In the genomic region with DNA sequence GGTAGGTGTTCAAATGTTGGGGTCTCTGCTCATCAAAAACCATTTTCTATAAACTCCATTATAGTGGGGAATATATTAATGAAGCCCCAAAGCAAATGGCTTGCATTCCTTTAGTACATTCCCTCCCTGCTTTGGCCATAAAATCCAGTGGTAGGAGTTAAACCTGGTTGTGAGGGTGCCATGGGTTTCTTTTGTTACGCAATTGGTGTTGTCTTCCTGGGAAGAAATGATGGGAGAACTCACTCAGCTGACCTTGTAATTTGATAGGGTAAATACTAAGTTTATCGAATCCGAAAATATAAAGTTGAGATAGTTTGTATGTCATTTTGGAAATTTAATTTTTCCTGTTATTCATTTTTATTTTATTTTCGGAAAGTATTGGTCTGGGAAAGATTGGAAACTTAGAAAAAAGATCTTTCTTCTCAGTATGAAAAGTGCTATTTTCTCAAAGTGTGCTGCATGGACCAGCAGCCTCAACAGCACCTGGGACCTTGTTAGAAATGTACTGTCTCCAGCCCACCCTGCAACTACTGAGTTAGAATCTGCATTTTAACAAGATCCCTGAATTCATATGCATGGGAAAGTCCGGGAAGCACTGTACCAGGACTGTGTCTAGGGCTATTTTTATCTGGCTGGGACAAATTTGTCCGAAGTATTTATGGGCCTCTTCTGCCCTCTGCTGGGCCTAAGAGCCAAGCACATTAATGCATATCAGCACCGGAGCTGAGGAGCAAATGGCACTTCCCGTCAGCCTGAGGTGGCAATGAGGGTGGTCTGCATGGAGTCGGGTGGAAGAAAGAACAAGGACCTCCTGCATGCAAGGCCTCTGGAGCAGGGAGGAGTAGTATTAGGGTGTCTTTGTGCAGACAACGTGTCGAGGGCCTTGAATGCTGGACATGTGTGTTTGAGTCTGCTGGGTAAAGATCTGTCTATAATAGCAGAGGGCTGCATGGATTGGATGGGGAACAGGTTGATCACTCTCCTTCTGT, we compare ENCODE assay signal across 8 cellular contexts. TPM values are rescaled to one million over a fixed set of nuclear protein-coding genes. Genes with fewer than 3 reads are reported as not detected.
DNase-seq lines count a peak whose midpoint lies in the region; ATAC-seq and TF ChIP-seq lines count a peak whose summit lies in the region.

No MANE protein-coding gene starts in this region.

- no peaks in the 10 kb centered on the region for H3K79me2 ChIP-seq in neural progenitor cell (ENCODE audit: low read depth)

- H3K4me2 ChIP-seq in neural progenitor cell = no peak overlapping the region

- H3K4me1 ChIP-seq in HUES6 (ENCODE audit: control insufficient read depth, insufficient read depth, low read length) = no peaks in the 10 kb centered on the region; the same call in 1 of the 2 replicates
- no peaks in the 10 kb centered on the region for H3K4me1 ChIP-seq in Panc1 (ENCODE audit: control insufficient read depth, insufficient read depth, low read length)
- no peaks in the 10 kb centered on the region for H3K4me1 ChIP-seq in neural progenitor cell

- DNase-seq in D341Med (ENCODE audit: low spot score) (peak; percentile 73), Panc1 (ENCODE audit: low read depth, low spot score) (peak; percentile 56), fibroblast of the aortic adventitia (ENCODE audit: low read depth) (peak; percentile 82), neural progenitor cell (ENCODE audit: low spot score) (peak; percentile 88), stromal cell of bone marrow (ENCODE audit: low read depth) (peak; percentile 54), cortex of kidney (lab: John Stamatoyannopoulos, UW) (no peak)
- DNase-seq in activated T-cell treated with anti-CD3 and anti-CD28 coated beads, Interleukin-2, amount 50 U/mL, for 48 hours = peak; percentile 57 to 62

- H3K27me3 ChIP-seq in HUES6 (ENCODE audit: control insufficient read depth, insufficient read depth, low read length) (no peaks in the 10 kb centered on the region), Panc1 (ENCODE audit: control insufficient read depth, insufficient read depth, low read length) (no peaks in the 10 kb centered on the region), neural progenitor cell (no peaks in the 10 kb centered on the region)

- no peaks in the 10 kb centered on the region for H3K36me3 Mint-ChIP-seq in neural progenitor cell

- no peak overlapping the region for H3K9ac ChIP-seq in HUES6 (ENCODE audit: low read length)
- no peak overlapping the region for H3K9ac ChIP-seq in neural progenitor cell

- H4K20me1 ChIP-seq in neural progenitor cell (ENCODE audit: low read depth) = no peaks in the 10 kb centered on the region

- CTCF ChIA-PET in Panc1 (lab: Charles Lee) = interaction anchor here (0.6 to 1.3 kb wide), 3 partner anchors 116 to 329 kb away, joined by 4 read pairs; no protein-coding TSS in a partner anchor

- no peaks in the 10 kb centered on the region for H3F3A ChIP-seq in neural progenitor cell (ENCODE audit: low read depth)

- H3K27ac Mint-ChIP-seq in neural progenitor cell = peak overlapping the region; percentile 7

- no TSS peak for BruUV-seq in Panc1 (replicated peaks; lab: Mats Ljungman, UMichigan)

- ATAC-seq in Panc1 = peak; percentile 99

- H3K36me3 ChIP-seq in HUES6 (ENCODE audit: control insufficient read depth, insufficient read depth, low read length) = no peaks in the 10 kb centered on the region
- no peaks in the 10 kb centered on the region for H3K36me3 ChIP-seq in Panc1 (ENCODE audit: control insufficient read depth, insufficient read depth, low read length)
- H3K36me3 ChIP-seq in neural progenitor cell = no peaks in the 10 kb centered on the region

- H3K27me3 Mint-ChIP-seq in neural progenitor cell (ENCODE audit: insufficient read depth, low read depth) = no peaks in the 10 kb centered on the region

- H3K9me3 Mint-ChIP-seq in neural progenitor cell = peaks cover 14% of the 10 kb centered on the region

- peak overlapping the region; percentile 80 for H2AFZ ChIP-seq in neural progenitor cell (replicated peaks)

- POLR2A ChIA-PET in Panc1 (lab: Charles Lee) = no interaction called here

- H3K27ac ChIP-seq in HUES6 (ENCODE audit: low read depth, low read length) (no peak overlapping the region), Panc1 (ENCODE audit: low read length) (no peak overlapping the region), neural progenitor cell (no peak overlapping the region)

- peak; percentile 88 for TF ChIP-seq CTCF in Panc1 (IDR thresholded peaks at IDR 0.05)
- peak; percentile 84 for TF ChIP-seq CTCF in fibroblast of the aortic adventitia (IDR thresholded peaks at IDR 0.05; ENCODE audit: insufficient read depth, low read length)
- peak; percentile 92 for TF ChIP-seq CTCF in neural progenitor cell (IDR thresholded peaks at IDR 0.05)

- intact Hi-C loops in Panc1 (cut with micrococcal nuclease; ENCODE audit: unreplicated experiment) = loop anchor here (2.0 to 10.0 kb wide), 4 partner anchors 116 to 508 kb away; a partner anchor contains a TSS

- H3K9me3 ChIP-seq in HUES6 (ENCODE audit: control insufficient read depth, insufficient read depth, low read depth, low read length) = no peaks in the 10 kb centered on the region
- no peaks in the 10 kb centered on the region for H3K9me3 ChIP-seq in Panc1 (ENCODE audit: control insufficient read depth, insufficient read depth, low read depth, low read length)
- H3K9me3 ChIP-seq in neural progenitor cell (ENCODE audit: low read depth) = no peaks in the 10 kb centered on the region

- in situ Hi-C loops in Panc1 (cut with HindIII; ENCODE audit: low pct_unique_long_range_greater_than_20kb, low sequenced_read_pairs) = no loop called here

- H3K4me3 Mint-ChIP-seq in neural progenitor cell = no peak overlapping the region

- H3K4me3 ChIP-seq in HUES6 (ENCODE audit: low read depth, low read length) = 0 out of 2 replicates have a peak overlapping the region, but pooled peaks have one; percentile 3
- no peak overlapping the region for H3K4me3 ChIP-seq in Panc1 (ENCODE audit: low read depth in 2 of 2, low read length in 2 of 2)
- no peak overlapping the region for H3K4me3 ChIP-seq in fibroblast of the aortic adventitia (ENCODE audit: low read depth, low read length)
- no peak overlapping the region for H3K4me3 ChIP-seq in neural progenitor cell

- H3K4me1 Mint-ChIP-seq in neural progenitor cell = peaks cover 7% of the 10 kb centered on the region

RNA-seq across cellular contexts. Expression of a gene that starts 54.7 kb away (rescaled TPM):
- total RNA-seq in Panc1 (2021; ENCODE audit: unreplicated experiment) = 7.3 TPM
- 5.0 TPM for polyA plus RNA-seq in Panc1 (2012; ENCODE audit: insufficient read length)
- 0.81 and 2.6 TPM in 2 replicates for total RNA-seq in fibroblast of the aortic adventitia (ENCODE audit: low replicate concordance)
- total RNA-seq in neural progenitor cell (ENCODE audit: low replicate concordance) = 0.41 and 0.87 TPM in 2 replicates
